ENCODE assay signal across 19 cellular contexts in genomic region chr2:56971383-56971974, GRCh38.
DNase-seq lines count a peak whose midpoint lies in the region; ATAC-seq, FAIRE-seq and TF ChIP-seq lines count a peak whose summit lies in the region.
"Had no signal": no experiment of that assay in that cellular context is flagged by ENCODE, and none has a peak within 500 bp of the region (broad histone marks: within the 10 kb centered on the region; RNA-seq: fewer than 3 reads in every experiment).

No MANE protein-coding gene starts in this region.

- H3K27me3 ChIP-seq in endothelial cell of umbilical vein (ENCODE audit: control insufficient read depth in 2 of 2, insufficient read depth in 2 of 2, low read length in 2 of 2), result no peaks in the 10 kb centered on the region
- no peaks in the 10 kb centered on the region for H3K27me3 ChIP-seq in CD4-positive, alpha-beta T cell (ENCODE audit: control insufficient read depth, insufficient read depth, low read length)

- H2AFZ ChIP-seq in endothelial cell of umbilical vein (ENCODE audit: low read depth, low read length), result no peak overlapping the region

- H3K36me3 Mint-ChIP-seq in Calu3 (ENCODE audit: insufficient read depth, unreplicated experiment), result peaks cover 6% of the 10 kb centered on the region
- H3K36me3 Mint-ChIP-seq in activated CD8-positive, alpha-beta memory T cell treated with anti-CD3 and anti-CD28 coated beads, Interleukin-2, amount 10 ng/mL, durations not matched to agents 7 days and 5 days, result no peaks in the 10 kb centered on the region
- H3K36me3 Mint-ChIP-seq in CD4-positive, alpha-beta T cell (ENCODE audit: low read depth), result no peaks in the 10 kb centered on the region
- H3K36me3 Mint-ChIP-seq: CD4-positive, alpha-beta memory T cell had no signal

- H3K4me3 Mint-ChIP-seq in Calu3 (ENCODE audit: low read depth, unreplicated experiment), result no peak overlapping the region
- H3K4me3 Mint-ChIP-seq in activated CD8-positive, alpha-beta memory T cell treated with anti-CD3 and anti-CD28 coated beads, Interleukin-2, amount 10 ng/mL, durations not matched to agents 7 days and 5 days, result no peak overlapping the region
- H3K4me3 Mint-ChIP-seq in CD4-positive, alpha-beta T cell, result no peak overlapping the region
- H3K4me3 Mint-ChIP-seq: B cell; CD4-positive, alpha-beta memory T cell; H9 had no signal

- H3K4me3 ChIP-seq in LNCaP clone FGC (ENCODE audit: low read depth, low read length) (no peak overlapping the region), endothelial cell of umbilical vein (replicated peaks in 1 of 3; ENCODE audit: insufficient read depth in 1 of 3, low read depth in 1 of 3, low read length in 3 of 3) (no peak overlapping the region), mucosa of descending colon (no peak overlapping the region)

- H3K4me1 ChIP-seq in endothelial cell of umbilical vein (ENCODE audit: control insufficient read depth, extremely low read depth, insufficient read depth, low read length) (no peaks in the 10 kb centered on the region), mucosa of descending colon (ENCODE audit: low read depth) (no peaks in the 10 kb centered on the region)

- intact Hi-C loops in Calu3 (cut with micrococcal nuclease; ENCODE audit: unreplicated experiment) (loop anchor here (10.0 kb wide), 1 partner anchor 403 kb away; no protein-coding TSS in a partner anchor), endothelial cell of umbilical vein (cut with micrococcal nuclease) (no loop called here), mucosa of descending colon (cut with DNase I, micrococcal nuclease) (no loop called here)
- intact Hi-C loops in CD4-positive, alpha-beta T cell (cut with DNase I, micrococcal nuclease), result no loop called here

- H3K36me3 ChIP-seq in endothelial cell of umbilical vein (ENCODE audit: control insufficient read depth in 2 of 2, extremely low read depth in 1 of 2, insufficient read depth in 2 of 2, low read length in 2 of 2) (no peaks in the 10 kb centered on the region), mucosa of descending colon (ENCODE audit: low read depth) (no peaks in the 10 kb centered on the region)

- BruUV-seq in Calu3 (replicated peaks; lab: Mats Ljungman, UMichigan), result no TSS peak
- BruUV-seq in endothelial cell of umbilical vein (replicated peaks; lab: Mats Ljungman, UMichigan), result no TSS peak

- H3K4me2 ChIP-seq in endothelial cell of umbilical vein (ENCODE audit: insufficient read depth, low read length), result no peak overlapping the region

- H3K9me3 ChIP-seq in endothelial cell of umbilical vein (replicated peaks; ENCODE audit: control insufficient read depth, insufficient read depth, low read length) (no peaks in the 10 kb centered on the region), mucosa of descending colon (no peaks in the 10 kb centered on the region)
- H3K9me3 ChIP-seq in CD4-positive, alpha-beta T cell (ENCODE audit: control insufficient read depth, low read length), result no peaks in the 10 kb centered on the region

- H3K27ac ChIP-seq in endothelial cell of umbilical vein (ENCODE audit: insufficient read depth, low read depth, low read length), result no peak overlapping the region
- no peak overlapping the region for H3K27ac ChIP-seq in CD4-positive, alpha-beta T cell (ENCODE audit: low read depth, low read length)

- CTCF ChIA-PET in Calu3 (lab: Charles Lee) (no interaction called here), endothelial cell of umbilical vein (lab: Charles Lee) (no interaction called here)
- CTCF ChIA-PET in activated CD8-positive, alpha-beta memory T cell treated with anti-CD3 and anti-CD28 coated beads, Interleukin-2, amount 10 ng/mL, durations not matched to agents 7 days and 5 days (lab: Charles Lee), result no interaction called here
- CTCF ChIA-PET in CD4-positive, alpha-beta T cell (lab: Charles Lee), result no interaction called here

- DNase-seq in Calu3, result no peak
- DNase-seq in LNCaP clone FGC (ENCODE audit: low read depth), result peak; percentile 51
- DNase-seq in endothelial cell of umbilical vein (ENCODE audit: low read depth, low spot score), result peak; percentile 6
- DNase-seq in mucosa of descending colon, result no peak
- DNase-seq in activated CD8-positive, alpha-beta memory T cell treated with anti-CD3 and anti-CD28 coated beads, Interleukin-2, amount 10 ng/mL, durations not matched to agents 7 days and 5 days, result no peak
- no peak for DNase-seq in germinal center (ENCODE audit: low spot score)
- no peak for DNase-seq in CD4-positive, alpha-beta T cell
- DNase-seq: C1 segment of cervical spinal cord; CD4-positive, alpha-beta memory T cell; COR-L47; DMS79; GOT3; H9; IMR-90; KBM-7 had no signal

- H3K27me3 Mint-ChIP-seq in Calu3 (ENCODE audit: unreplicated experiment), result no peaks in the 10 kb centered on the region
- H3K27me3 Mint-ChIP-seq in activated CD8-positive, alpha-beta memory T cell treated with anti-CD3 and anti-CD28 coated beads, Interleukin-2, amount 10 ng/mL, durations not matched to agents 7 days and 5 days, result no peaks in the 10 kb centered on the region
- H3K27me3 Mint-ChIP-seq in CD4-positive, alpha-beta T cell, result no peaks in the 10 kb centered on the region
- H3K27me3 Mint-ChIP-seq: B cell; CD4-positive, alpha-beta memory T cell had no signal

- peaks cover 21% of the 10 kb centered on the region for H3K4me1 Mint-ChIP-seq in Calu3 (ENCODE audit: low read depth, unreplicated experiment)
- H3K4me1 Mint-ChIP-seq in activated CD8-positive, alpha-beta memory T cell treated with anti-CD3 and anti-CD28 coated beads, Interleukin-2, amount 10 ng/mL, durations not matched to agents 7 days and 5 days, result no peaks in the 10 kb centered on the region
- no peaks in the 10 kb centered on the region for H3K4me1 Mint-ChIP-seq in CD4-positive, alpha-beta T cell (ENCODE audit: low read depth)
- H3K4me1 Mint-ChIP-seq: B cell; CD4-positive, alpha-beta memory T cell had no signal

- no peaks in the 10 kb centered on the region for H3K79me2 ChIP-seq in endothelial cell of umbilical vein (ENCODE audit: control insufficient read depth, insufficient read depth, low read length)

- POLR2A ChIA-PET in endothelial cell of umbilical vein (lab: Charles Lee), result no interaction called here
- POLR2A ChIA-PET in CD4-positive, alpha-beta T cell (lab: Charles Lee), result no interaction called here

- TF ChIP-seq CTCF in Calu3 (IDR thresholded peaks at IDR 0.05; ENCODE audit: unreplicated experiment) (no peak), LNCaP clone FGC (IDR thresholded peaks at IDR 0.05; ENCODE audit: control insufficient read depth, extremely low read depth, insufficient read depth) (no peak), endothelial cell of umbilical vein (IDR thresholded peaks at IDR 0.05; ENCODE audit: extremely low read depth in 1 of 2, insufficient read depth in 1 of 2, low read depth in 1 of 2, low read length in 2 of 2) (no peak), mucosa of descending colon (IDR thresholded peaks at IDR 0.05) (peak; percentile 17)
- no peak for TF ChIP-seq CTCF in CD4-positive, alpha-beta T cell (IDR thresholded peaks at IDR 0.05)

- dilution Hi-C loops in endothelial cell of umbilical vein (cut with MboI; ENCODE audit: extremely low pct_ligation_motif_present, low sequenced_read_pairs), result no loop called here

- ATAC-seq in mucosa of descending colon, result peak; percentile 85
- no peak for ATAC-seq in HG03432 (IDR thresholded peaks at IDR 0.05; ENCODE audit: unreplicated experiment)
- ATAC-seq in activated CD8-positive, alpha-beta memory T cell treated with anti-CD3 and anti-CD28 coated beads, Interleukin-2, amount 10 ng/mL, durations not matched to agents 7 days and 5 days, result no peak
- no peak for ATAC-seq in CD4-positive, alpha-beta T cell (ENCODE audit: poor library complexity)

- no peak for FAIRE-seq in endothelial cell of umbilical vein (lab: Jason Lieb, UNC)
- FAIRE-seq: G401.6, GM12891 had no signal

- H3K9me3 Mint-ChIP-seq in Calu3 (ENCODE audit: low read depth, unreplicated experiment), result peaks cover 5% of the 10 kb centered on the region
- peaks cover 8% of the 10 kb centered on the region for H3K9me3 Mint-ChIP-seq in activated CD8-positive, alpha-beta memory T cell treated with anti-CD3 and anti-CD28 coated beads, Interleukin-2, amount 10 ng/mL, durations not matched to agents 7 days and 5 days (ENCODE audit: low read depth)
- H3K9me3 Mint-ChIP-seq in CD4-positive, alpha-beta T cell, result peaks cover 4% of the 10 kb centered on the region
- H3K9me3 Mint-ChIP-seq: H9 had no signal

- H3K9me1 ChIP-seq in endothelial cell of umbilical vein (replicated peaks; ENCODE audit: control insufficient read depth, extremely low read depth, insufficient read depth, low read length), result no peaks in the 10 kb centered on the region

- H4K20me1 ChIP-seq in endothelial cell of umbilical vein (replicated peaks; ENCODE audit: control insufficient read depth, extremely low read depth, insufficient read depth, low read length), result no peaks in the 10 kb centered on the region

- H3K27ac Mint-ChIP-seq in Calu3 (ENCODE audit: unreplicated experiment), result peak overlapping the region; percentile 27
- H3K27ac Mint-ChIP-seq in activated CD8-positive, alpha-beta memory T cell treated with anti-CD3 and anti-CD28 coated beads, Interleukin-2, amount 10 ng/mL, durations not matched to agents 7 days and 5 days, result no peak overlapping the region
- H3K27ac Mint-ChIP-seq in CD4-positive, alpha-beta T cell, result no peak overlapping the region
- H3K27ac Mint-ChIP-seq: B cell; CD4-positive, alpha-beta memory T cell; H9 had no signal

- no peak overlapping the region for H3K9ac ChIP-seq in endothelial cell of umbilical vein (replicated peaks; ENCODE audit: extremely low read depth, insufficient read depth, low read length)

- no peak for TF ChIP-seq POLR2A in endothelial cell of umbilical vein (IDR thresholded peaks at IDR 0.05; ENCODE audit: low read depth, low read length)

TF ChIP-seq in endothelial cell of umbilical vein, 7 proteins besides CTCF, POLR2A, EP300 and RAD21:
- TF ChIP-seq POLR2AphosphoS5 (IDR thresholded peaks at IDR 0.05; ENCODE audit: insufficient read depth, low read depth, low read length) (no peak), MAX (IDR thresholded peaks at IDR 0.05; ENCODE audit: insufficient read depth, insufficient read length) (no peak), FOS (IDR thresholded peaks at IDR 0.05; ENCODE audit: borderline replicate concordance, insufficient read depth, low read length) (no peak), GATA2 (IDR thresholded peaks at IDR 0.05; ENCODE audit: insufficient read depth, insufficient read length, low read depth, low read length) (peak; percentile 87), EZH2 (IDR thresholded peaks at IDR 0.05; ENCODE audit: borderline replicate concordance, low read depth, low read length, severe bottlenecking) (no peak), MYC (IDR thresholded peaks at IDR 0.05; ENCODE audit: low read depth, low read length) (no peak), JUN (IDR thresholded peaks at IDR 0.05; ENCODE audit: borderline replicate concordance, insufficient read depth, insufficient read length, low read depth) (no peak)

Comparison
In these comparisons a context has a peak if more than half of its experiments do, and no peak if none do; other contexts are left out.
1. DNase-seq: peak in LNCaP clone FGC (single experiment) and endothelial cell of umbilical vein (single experiment); none in Calu3 (single experiment), mucosa of descending colon (0 of 3), activated CD8-positive, alpha-beta memory T cell treated with anti-CD3 and anti-CD28 coated beads, Interleukin-2, amount 10 ng/mL, durations not matched to agents 7 days and 5 days (single experiment), germinal center (single experiment) and CD4-positive, alpha-beta T cell (0 of 10).